Comparison of ENCODE assay signal across 8 cellular contexts in the genomic region with DNA sequence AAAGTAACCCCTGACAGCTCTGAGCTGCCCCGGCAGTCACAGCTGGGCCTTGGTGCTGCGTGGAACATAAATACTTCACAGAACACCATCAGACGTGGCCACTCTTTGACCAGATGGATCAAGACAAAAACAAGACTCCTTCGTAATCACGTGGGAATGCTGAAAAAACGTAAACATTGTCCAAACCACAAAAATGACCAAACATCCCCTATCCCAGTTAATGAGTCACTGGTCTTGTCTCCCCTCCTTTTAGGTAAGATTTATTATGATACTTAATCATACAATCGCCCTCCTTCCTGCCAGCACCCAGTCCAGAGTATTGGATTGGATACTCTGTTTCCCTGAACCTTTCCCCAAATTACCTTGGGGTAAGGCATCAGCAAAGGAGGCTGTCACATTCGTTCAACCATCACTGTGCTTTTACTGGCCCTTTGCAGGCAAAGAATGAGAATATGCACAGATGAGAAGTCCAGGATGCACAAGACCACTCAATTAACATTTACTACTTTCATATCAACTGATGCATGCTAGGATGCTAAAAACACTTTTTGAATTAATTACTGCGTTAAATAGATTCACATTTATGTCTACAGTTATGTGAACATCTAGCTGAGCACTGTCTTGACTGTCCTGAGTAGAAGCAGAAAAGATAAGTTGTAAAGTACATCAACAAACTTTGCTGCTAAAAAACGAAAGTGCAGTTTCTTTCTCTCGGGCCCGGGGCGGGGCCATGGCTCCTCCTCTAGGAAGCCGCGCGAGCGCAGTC. TPM values are rescaled to one million over a fixed set of nuclear protein-coding genes. Genes with fewer than 3 reads are reported as not detected.
DNase-seq lines count a peak whose midpoint lies in the region; ATAC-seq and TF ChIP-seq lines count a peak whose summit lies in the region.

No MANE protein-coding gene starts in this region.

- TF ChIP-seq CTCF in brain (conservative IDR thresholded peaks at IDR 0.05): no peak

- H3K9me3 Mint-ChIP-seq in T-helper 1 cell treated with Interleukin-12 subunit alpha and Interleukin-12 subunit beta and Interleukin-4 antibody, amounts not matched to agents 30 μg/mL and 1 μg/mL, for 36 hours: no peaks in the 10 kb centered on the region
- H3K9me3 Mint-ChIP-seq in brain (no peaks in the 10 kb centered on the region), memory B cell (no peaks in the 10 kb centered on the region)

- no peak for ATAC-seq in memory B cell (ENCODE audit: low read depth)
- ATAC-seq in esophagus mucosa: no peak

- peaks cover 12% of the 10 kb centered on the region for H3K4me1 Mint-ChIP-seq in T-helper 1 cell treated with Interleukin-12 subunit alpha and Interleukin-12 subunit beta and Interleukin-4 antibody, amounts not matched to agents 30 μg/mL and 1 μg/mL, for 36 hours (ENCODE audit: low read depth)
- H3K4me1 Mint-ChIP-seq in brain (peaks cover 39% of the 10 kb centered on the region), memory B cell (no peaks in the 10 kb centered on the region)

- H3K27me3 Mint-ChIP-seq in T-helper 1 cell treated with Interleukin-12 subunit alpha and Interleukin-12 subunit beta and Interleukin-4 antibody, amounts not matched to agents 30 μg/mL and 1 μg/mL, for 36 hours (ENCODE audit: low read depth): no peaks in the 10 kb centered on the region
- H3K27me3 Mint-ChIP-seq in brain (peaks cover 6% of the 10 kb centered on the region), memory B cell (no peaks in the 10 kb centered on the region)

- DNase-seq in T-helper 1 cell: no peak
- peak; percentile 22 for DNase-seq in KG1 (lab: John Stamatoyannopoulos, UW)
- no peak for DNase-seq in memory B cell (ENCODE audit: low spot score in 2 of 2)
- no peak for DNase-seq in SKM-1 (lab: John Stamatoyannopoulos, UW; ENCODE audit: unreplicated experiment)
- DNase-seq in GDM1 (lab: John Stamatoyannopoulos, UW): no peak

- H3K36me3 Mint-ChIP-seq in T-helper 1 cell treated with Interleukin-12 subunit alpha and Interleukin-12 subunit beta and Interleukin-4 antibody, amounts not matched to agents 30 μg/mL and 1 μg/mL, for 36 hours (ENCODE audit: low read depth): peaks cover 8% of the 10 kb centered on the region
- H3K36me3 Mint-ChIP-seq in brain (no peaks in the 10 kb centered on the region), memory B cell (peaks cover 2% of the 10 kb centered on the region)

- H3K27ac Mint-ChIP-seq in T-helper 1 cell treated with Interleukin-12 subunit alpha and Interleukin-12 subunit beta and Interleukin-4 antibody, amounts not matched to agents 30 μg/mL and 1 μg/mL, for 36 hours: peak overlapping the region; percentile 96
- H3K27ac Mint-ChIP-seq in brain (peak overlapping the region; percentile 95 to 99 (median 98)), memory B cell (peak overlapping the region; percentile 94)

- peak overlapping the region; percentile 87 for H3K4me3 Mint-ChIP-seq in T-helper 1 cell treated with Interleukin-12 subunit alpha and Interleukin-12 subunit beta and Interleukin-4 antibody, amounts not matched to agents 30 μg/mL and 1 μg/mL, for 36 hours
- H3K4me3 Mint-ChIP-seq in brain (peak overlapping the region; percentile 89 to 95 (median 89)), memory B cell (peak overlapping the region; percentile 92)

RNA-seq across cellular contexts. Expression of a gene that starts 0.5 kb away (rescaled TPM):
- 3.2 TPM for polyA plus RNA-seq in brain (ENCODE audit: insufficient read depth, low read depth, low replicate concordance)
- total RNA-seq in esophagus mucosa: 2.0 TPM

RNA-seq across cellular contexts. Expression of a gene that starts 36.5 kb away (rescaled TPM):
- 21.7 TPM for polyA plus RNA-seq in brain (ENCODE audit: insufficient read depth, low read depth, low replicate concordance)
- total RNA-seq in esophagus mucosa: 21.3 TPM
